26 cellular contexts compared by ENCODE assay signal in the genomic region with DNA sequence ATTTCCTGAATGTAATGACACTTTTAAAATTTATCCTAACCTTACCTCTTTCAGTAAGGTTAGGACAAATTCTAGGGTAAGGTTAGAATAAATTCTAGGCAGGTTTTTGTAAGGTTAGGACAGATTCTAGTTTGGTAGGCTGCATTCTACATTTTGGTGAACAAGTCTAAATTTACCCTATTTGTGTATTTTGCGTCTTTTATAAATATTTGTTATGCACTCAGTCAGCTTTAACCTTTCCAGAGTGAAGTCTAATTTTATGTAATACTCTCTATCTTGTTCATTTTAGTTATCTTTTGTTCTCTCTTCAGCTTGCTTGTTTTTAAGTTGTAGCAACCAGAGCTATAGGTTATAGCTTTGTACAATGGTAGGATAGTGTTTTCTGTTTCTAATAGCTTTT.
"Had no signal": no experiment of that assay in that cellular context is flagged by ENCODE, and none has a peak within 500 bp of the region (broad histone marks: within the 10 kb centered on the region; RNA-seq: fewer than 3 reads in every experiment).

No MANE protein-coding gene starts in this region.

- DNase-seq: dermis blood vessel endothelial cell; dorsolateral prefrontal cortex; effector CD4-positive, alpha-beta T cell; effector memory CD4-positive, alpha-beta T cell; endodermal cell; erythroblast; esophagus squamous epithelium; foreskin fibroblast; foreskin melanocyte; gastrocnemius medialis; glutamatergic neuron; head of caudate nucleus; heart right ventricle; hippocampal formation; left cardiac atrium; left ventricle myocardium inferior; lower lobe of right lung; mesenchymal stem cell; mucosa of descending colon had no signal

- ATAC-seq: esophagus mucosa, gastrocnemius medialis, heart right ventricle, left cardiac atrium, lower lobe of right lung, mucosa of descending colon had no signal

- H3K9me3 ChIP-seq: gastrocnemius medialis, lower lobe of right lung had no signal

- H3K27me3 ChIP-seq: dorsolateral prefrontal cortex, esophagus squamous epithelium, gastrocnemius medialis, heart right ventricle had no signal

- FAIRE-seq: colon, endometrium, islet of Langerhans, keratinocyte had no signal

- H3K4me1 ChIP-seq: esophagus squamous epithelium, gastrocnemius medialis, heart right ventricle, left ventricle myocardium inferior, lower lobe of right lung had no signal

- H3K4me3 ChIP-seq: coronary artery, dorsolateral prefrontal cortex, esophagus squamous epithelium, gastrocnemius medialis, heart right ventricle, left ventricle myocardium inferior, lower lobe of right lung, mucosa of descending colon had no signal

- H3K27ac ChIP-seq: coronary artery, dorsolateral prefrontal cortex, epithelial cell of prostate, esophagus squamous epithelium, gastrocnemius medialis, heart right ventricle, left ventricle myocardium inferior, lower lobe of right lung had no signal
